1 cellular context compared by ENCODE assay signal in the genomic region with DNA sequence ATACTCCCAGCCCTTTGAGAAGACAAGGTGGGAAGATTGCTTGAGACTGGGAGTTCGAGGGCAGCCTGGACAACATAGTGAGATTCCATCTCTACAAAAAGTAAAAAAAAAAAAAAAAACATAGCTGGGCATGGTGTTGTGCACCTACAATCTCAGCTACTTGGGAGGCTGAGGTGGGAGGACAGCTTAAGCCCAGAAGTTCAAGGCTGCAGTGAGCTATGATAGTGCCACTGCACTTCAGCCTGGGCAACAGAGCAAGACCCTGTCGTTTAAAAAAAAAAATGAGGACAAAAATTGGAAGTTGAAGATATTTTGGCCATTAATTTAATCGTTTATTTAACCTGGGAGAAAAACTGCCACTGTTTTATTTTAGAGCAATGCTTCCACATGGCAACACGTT.
TF ChIP-seq lines count a peak whose summit lies in the region.

No MANE protein-coding gene starts in this region.

TF ChIP-seq in SK-N-SH treated with all-trans-retinoic acid at 6 μM for 48 hours, 23 proteins besides CTCF, POLR2A, EP300 and RAD21 (continued from another document):
- TF ChIP-seq, protein P1, sequence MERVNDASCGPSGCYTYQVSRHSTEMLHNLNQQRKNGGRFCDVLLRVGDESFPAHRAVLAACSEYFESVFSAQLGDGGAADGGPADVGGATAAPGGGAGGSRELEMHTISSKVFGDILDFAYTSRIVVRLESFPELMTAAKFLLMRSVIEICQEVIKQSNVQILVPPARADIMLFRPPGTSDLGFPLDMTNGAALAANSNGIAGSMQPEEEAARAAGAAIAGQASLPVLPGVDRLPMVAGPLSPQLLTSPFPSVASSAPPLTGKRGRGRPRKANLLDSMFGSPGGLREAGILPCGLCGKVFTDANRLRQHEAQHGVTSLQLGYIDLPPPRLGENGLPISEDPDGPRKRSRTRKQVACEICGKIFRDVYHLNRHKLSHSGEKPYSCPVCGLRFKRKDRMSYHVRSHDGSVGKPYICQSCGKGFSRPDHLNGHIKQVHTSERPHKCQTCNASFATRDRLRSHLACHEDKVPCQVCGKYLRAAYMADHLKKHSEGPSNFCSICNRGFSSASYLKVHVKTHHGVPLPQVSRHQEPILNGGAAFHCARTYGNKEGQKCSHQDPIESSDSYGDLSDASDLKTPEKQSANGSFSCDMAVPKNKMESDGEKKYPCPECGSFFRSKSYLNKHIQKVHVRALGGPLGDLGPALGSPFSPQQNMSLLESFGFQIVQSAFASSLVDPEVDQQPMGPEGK (CRISPR knock-in tag; IDR thresholded peaks at IDR 0.05; ENCODE audit: borderline replicate concordance) = no peak
- no peak for TF ChIP-seq ZNF8 (CRISPR knock-in tag; IDR thresholded peaks at IDR 0.05)
- TF ChIP-seq ISL1 (CRISPR knock-in tag; IDR thresholded peaks at IDR 0.05) = no peak
- TF ChIP-seq, protein P2, sequence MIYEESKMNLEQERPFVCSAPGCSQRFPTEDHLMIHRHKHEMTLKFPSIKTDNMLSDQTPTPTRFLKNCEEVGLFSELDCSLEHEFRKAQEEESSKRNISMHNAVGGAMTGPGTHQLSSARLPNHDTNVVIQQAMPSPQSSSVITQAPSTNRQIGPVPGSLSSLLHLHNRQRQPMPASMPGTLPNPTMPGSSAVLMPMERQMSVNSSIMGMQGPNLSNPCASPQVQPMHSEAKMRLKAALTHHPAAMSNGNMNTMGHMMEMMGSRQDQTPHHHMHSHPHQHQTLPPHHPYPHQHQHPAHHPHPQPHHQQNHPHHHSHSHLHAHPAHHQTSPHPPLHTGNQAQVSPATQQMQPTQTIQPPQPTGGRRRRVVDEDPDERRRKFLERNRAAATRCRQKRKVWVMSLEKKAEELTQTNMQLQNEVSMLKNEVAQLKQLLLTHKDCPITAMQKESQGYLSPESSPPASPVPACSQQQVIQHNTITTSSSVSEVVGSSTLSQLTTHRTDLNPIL (CRISPR knock-in tag; IDR thresholded peaks at IDR 0.05; ENCODE audit: low read depth) = no peak
TF ChIP-seq in SK-N-SH treated with all-trans-retinoic acid at 6 μM for 48 hours: peak in this region for 0.
